Comparison of ENCODE assay signal across 22 cellular contexts in genomic region chr7:133690740-133691139, GRCh38.
"Had no signal": no experiment of that assay in that cellular context is flagged by ENCODE, and none has a peak within 500 bp of the region (broad histone marks: within the 10 kb centered on the region; RNA-seq: fewer than 3 reads in every experiment).

No MANE protein-coding gene starts in this region.

- H3K4me3 ChIP-seq: dorsolateral prefrontal cortex, esophagus muscularis mucosa, gastroesophageal sphincter, heart right ventricle, left lung, lower lobe of right lung, mucosa of descending colon had no signal

- H3K9me3 ChIP-seq: esophagus muscularis mucosa, gastroesophageal sphincter, heart right ventricle, left lung, lower lobe of right lung, mucosa of descending colon had no signal

- ATAC-seq: foreskin keratinocyte; gastroesophageal sphincter; heart right ventricle; left cardiac atrium; left lung; left ventricle myocardium superior; lower lobe of right lung; mucosa of descending colon; naive thymus-derived CD8-positive, alpha-beta T cell had no signal

- DNase-seq: cortex of kidney; dermis blood vessel endothelial cell; dorsolateral prefrontal cortex; effector CD4-positive, alpha-beta T cell; effector memory CD4-positive, alpha-beta T cell; foreskin keratinocyte; heart right ventricle; hippocampal formation; left cardiac atrium; left lung; left ventricle myocardium superior; lower lobe of right lung; mesenchymal stem cell; mucosa of descending colon; naive B cell; naive thymus-derived CD8-positive, alpha-beta T cell had no signal

- H3K27me3 ChIP-seq: dorsolateral prefrontal cortex, esophagus muscularis mucosa, foreskin keratinocyte, gastroesophageal sphincter, heart right ventricle, left lung had no signal

- FAIRE-seq: endothelial cell of umbilical vein, frontal cortex, islet of Langerhans, keratinocyte had no signal

- H3K36me3 ChIP-seq: esophagus muscularis mucosa, gastroesophageal sphincter, heart right ventricle, left lung, lower lobe of right lung had no signal

- H3K27ac ChIP-seq: dorsolateral prefrontal cortex, esophagus muscularis mucosa, foreskin keratinocyte, gastroesophageal sphincter, heart right ventricle, left lung, lower lobe of right lung had no signal

- H3K4me1 ChIP-seq: esophagus muscularis mucosa, gastroesophageal sphincter, lower lobe of right lung had no signal
